Comparison of ENCODE assay signal across 8 cellular contexts in the genomic region with DNA sequence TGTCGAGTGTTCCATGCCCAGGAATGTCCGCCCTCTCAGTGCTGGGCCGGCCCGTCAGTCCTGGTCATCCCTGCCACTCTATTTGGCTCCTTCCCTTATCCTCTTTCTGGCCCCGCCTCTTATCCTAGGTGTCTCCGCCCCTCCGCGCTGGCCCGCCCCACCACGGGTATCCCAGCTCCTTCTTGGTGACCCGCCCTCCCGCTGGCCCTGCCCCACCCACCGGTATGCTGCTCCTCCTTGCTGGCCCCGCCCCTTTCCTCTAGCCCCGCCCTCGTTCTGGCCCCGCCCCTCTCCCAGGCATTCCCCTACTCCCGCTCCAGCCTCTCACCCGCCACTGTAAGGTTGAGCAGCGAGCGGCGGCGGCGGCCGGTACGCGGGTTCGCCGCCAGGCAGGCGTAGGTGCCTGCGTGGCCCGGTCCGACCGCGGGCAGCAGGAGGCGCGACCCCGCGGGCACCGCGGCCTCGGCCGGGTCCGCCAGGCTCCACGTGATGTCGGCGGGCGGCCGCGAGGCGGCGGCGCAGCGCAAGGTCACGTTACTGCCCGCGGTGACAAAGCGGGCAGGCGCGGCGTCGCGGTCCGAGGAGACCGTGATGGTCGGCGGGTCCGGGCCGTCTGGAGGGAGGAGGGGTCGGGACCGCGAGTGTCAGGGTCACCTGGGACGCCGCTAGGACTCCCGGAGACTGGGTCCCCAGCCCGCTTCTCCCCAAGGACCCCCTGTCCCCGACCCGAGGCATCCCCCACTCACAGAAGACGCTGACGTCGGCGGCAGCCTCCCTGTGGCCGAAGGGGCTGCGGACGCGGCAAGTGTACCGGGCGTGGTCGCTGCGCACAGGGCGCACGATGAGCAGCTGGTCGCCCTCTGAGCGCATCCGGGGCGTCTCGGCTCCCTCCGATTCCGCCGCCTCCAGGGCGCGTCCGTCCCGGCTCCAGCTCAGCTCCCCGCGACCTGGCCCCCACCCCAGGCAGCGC. TPM values are rescaled to one million over a fixed set of nuclear protein-coding genes. Genes with fewer than 3 reads are reported as not detected.
A peak's percentile ranks its signal among the peaks of the same experiment; 100 is the strongest.
DNase-seq lines count a peak whose midpoint lies in the region; ATAC-seq, FAIRE-seq and TF ChIP-seq lines count a peak whose summit lies in the region.

No MANE protein-coding gene starts in this region.

- FAIRE-seq in GM19239 (lab: Jason Lieb, UNC), result peak; percentile 84

- peaks cover 15% of the 10 kb centered on the region for H3K27me3 Mint-ChIP-seq in neural crest cell (ENCODE audit: low read depth)
- peaks cover 4% of the 10 kb centered on the region for H3K27me3 Mint-ChIP-seq in stimulated activated naive CD8-positive, alpha-beta T cell treated with anti-CD3 and anti-CD28 coated beads, Interleukin-15, Interleukin-2, amounts not matched to agents 100 ng/mL and 50 ng/mL, for 24 hours

- no peaks in the 10 kb centered on the region for H3K27me3 ChIP-seq in BJ (ENCODE audit: control insufficient read depth, insufficient read depth, low read length)

- no peaks in the 10 kb centered on the region for H3K36me3 Mint-ChIP-seq in neural crest cell (ENCODE audit: low read depth)
- peaks cover 4% of the 10 kb centered on the region for H3K36me3 Mint-ChIP-seq in stimulated activated naive CD8-positive, alpha-beta T cell treated with anti-CD3 and anti-CD28 coated beads, Interleukin-15, Interleukin-2, amounts not matched to agents 100 ng/mL and 50 ng/mL, for 24 hours (ENCODE audit: low read depth)

- no peaks in the 10 kb centered on the region for H3K9me3 Mint-ChIP-seq in neural crest cell
- no peaks in the 10 kb centered on the region for H3K9me3 Mint-ChIP-seq in stimulated activated naive CD8-positive, alpha-beta T cell treated with anti-CD3 and anti-CD28 coated beads, Interleukin-15, Interleukin-2, amounts not matched to agents 100 ng/mL and 50 ng/mL, for 24 hours

- peak overlapping the region; percentile 65 for H3K4me3 ChIP-seq in BJ (ENCODE audit: low read depth, low read length)
- H3K4me3 ChIP-seq in fibroblast of villous mesenchyme (ENCODE audit: low read depth, low read length), result peak overlapping the region; percentile 76

- peak; percentile 45 for ATAC-seq in HG03565 (IDR thresholded peaks at IDR 0.05; ENCODE audit: unreplicated experiment)

- peak overlapping the region; percentile 13 for H3K27ac Mint-ChIP-seq in neural crest cell (ENCODE audit: unreplicated experiment)
- peak overlapping the region; percentile 82 for H3K27ac Mint-ChIP-seq in stimulated activated naive CD8-positive, alpha-beta T cell treated with anti-CD3 and anti-CD28 coated beads, Interleukin-15, Interleukin-2, amounts not matched to agents 100 ng/mL and 50 ng/mL, for 24 hours

- no peaks in the 10 kb centered on the region; the same call in 1 of the 2 replicates for H3K36me3 ChIP-seq in BJ (ENCODE audit: control insufficient read depth, insufficient read depth, low read length)

- H3K4me1 Mint-ChIP-seq in neural crest cell, result peaks cover 17% of the 10 kb centered on the region
- peaks cover 25% of the 10 kb centered on the region for H3K4me1 Mint-ChIP-seq in stimulated activated naive CD8-positive, alpha-beta T cell treated with anti-CD3 and anti-CD28 coated beads, Interleukin-15, Interleukin-2, amounts not matched to agents 100 ng/mL and 50 ng/mL, for 24 hours (ENCODE audit: low read depth)

- H3K4me3 Mint-ChIP-seq in neural crest cell, result peak overlapping the region; percentile 89
- peak overlapping the region; percentile 86 for H3K4me3 Mint-ChIP-seq in stimulated activated naive CD8-positive, alpha-beta T cell treated with anti-CD3 and anti-CD28 coated beads, Interleukin-15, Interleukin-2, amounts not matched to agents 100 ng/mL and 50 ng/mL, for 24 hours

- POLR2A ChIA-PET in BJ (lab: Charles Lee), result interaction anchor here (0.6 kb wide), 5 partner anchors 19 to 349 kb away, joined by 3 to 12 read pairs (median 4); partner anchors contain the start of gene ETFB

- TF ChIP-seq CTCF in BJ (IDR thresholded peaks at IDR 0.05; ENCODE audit: insufficient read depth, low read depth, low read length) (no peak), fibroblast of villous mesenchyme (IDR thresholded peaks at IDR 0.05; ENCODE audit: insufficient read depth, low read depth, low read length) (no peak), neural crest cell (conservative IDR thresholded peaks at IDR 0.05) (peak; percentile 38)

- peak; percentile 78 for DNase-seq in BJ (ENCODE audit: low read depth)
- DNase-seq in GM19239 (ENCODE audit: insufficient read length, low spot score), result peak; percentile 86
- DNase-seq in SHP77 treated with DMSO at 0.1 percent for 48 hours (lab: John Stamatoyannopoulos, UW), result peak; percentile 74
- DNase-seq in activated gamma-delta T cell (lab: John Stamatoyannopoulos, UW), result peak; percentile 82
- peak; percentile 98 for DNase-seq in fibroblast of villous mesenchyme (ENCODE audit: low read depth)
- peak; percentile 91 for DNase-seq in neural crest cell (ENCODE audit: low read depth, low spot score)

- CTCF ChIA-PET in BJ (lab: Yijun Ruan, JAX), result interaction anchor here (0.6 to 1.7 kb wide), 13 partner anchors 20 to 317 kb away, joined by 3 to 6 read pairs (median 3); partner anchors contain the start of genes CLDND2 and ETFB

RNA-seq across cellular contexts. Expression of gene VSIG10L, which starts 2.0 kb away (rescaled TPM):
- polyA plus RNA-seq in BJ (2011; rRNA removed), result 0.93 and 1.5 TPM in 2 replicates
- 0.09 and 0.15 TPM in 2 replicates for polyA minus RNA-seq in BJ (2011; rRNA and poly(A)+ RNA removed)
- total RNA-seq in fibroblast of villous mesenchyme (0.43 and 0.64 TPM in 2 replicates), neural crest cell (3.1 and 3.5 TPM in 2 replicates)

RNA-seq across cellular contexts. Expression of gene ETFB, which starts 26.2 kb away (rescaled TPM):
- polyA plus RNA-seq in BJ (2011; rRNA removed), result 92.8 and 149 TPM in 2 replicates
- polyA minus RNA-seq in BJ (2011; rRNA and poly(A)+ RNA removed), result 52.9 and 93.7 TPM in 2 replicates
- total RNA-seq in fibroblast of villous mesenchyme (72.2 and 76.4 TPM in 2 replicates), neural crest cell (41.1 and 42.4 TPM in 2 replicates)

RNA-seq across cellular contexts. Expression of gene IGLON5, which starts 28.5 kb away (rescaled TPM):
- polyA plus RNA-seq in BJ (2011; rRNA removed), result not detected in 2 replicates
- polyA minus RNA-seq in BJ (2011; rRNA and poly(A)+ RNA removed), result not detected in 2 replicates
- total RNA-seq in fibroblast of villous mesenchyme (not detected in 2 replicates), neural crest cell (17.4 and 18.1 TPM in 2 replicates)

RNA-seq across cellular contexts. Expression of gene CLDND2, which starts 28.8 kb away (rescaled TPM):
- 0.12 TPM in 1 of 2 replicates, not detected in the other for polyA plus RNA-seq in BJ (2011; rRNA removed)
- polyA minus RNA-seq in BJ (2011; rRNA and poly(A)+ RNA removed), result not detected in 2 replicates
- not detected in 2 replicates for total RNA-seq in fibroblast of villous mesenchyme
- total RNA-seq in neural crest cell, result 0.84 and 1.1 TPM in 2 replicates

RNA-seq across cellular contexts. Expression of gene NKG7, which starts 32.5 kb away (rescaled TPM):
- polyA plus RNA-seq in BJ (2011; rRNA removed), result not detected in 2 replicates
- polyA minus RNA-seq in BJ (2011; rRNA and poly(A)+ RNA removed), result not detected in 2 replicates
- not detected in 2 replicates for total RNA-seq in fibroblast of villous mesenchyme
- total RNA-seq in neural crest cell, result not detected in 2 replicates

Comparison
In these comparisons a context has a peak if more than half of its experiments do, and no peak if none do; other contexts are left out.
1. Peak in every context shown above with its lines: DNase-seq, ATAC-seq and H3K4me3 ChIP-seq.
2. RNA of gene IGLON5, which starts 28.5 kb away (total RNA-seq): 17.4 to 18.1 TPM in neural crest cell; not detected in fibroblast of villous mesenchyme; every median in the first group is over 10 times any median in the second.